ENCODE assay signal across 10 cellular contexts in genomic region chr17:27893834-27894503, GRCh38. TPM values are rescaled to one million over a fixed set of nuclear protein-coding genes. Genes with fewer than 3 reads are reported as not detected.
DNase-seq lines count a peak whose midpoint lies in the region; ATAC-seq and TF ChIP-seq lines count a peak whose summit lies in the region.
"Had no signal": no experiment of that assay in that cellular context is flagged by ENCODE, and none has a peak within 500 bp of the region (broad histone marks: within the 10 kb centered on the region; RNA-seq: fewer than 3 reads in every experiment).

No MANE protein-coding gene starts in this region.

- POLR2A ChIA-PET in T-cell (lab: Charles Lee): interaction anchor here (0.6 to 1.4 kb wide), 7 partner anchors 88 to 551 kb away, joined by 3 to 12 read pairs (median 4); partner anchors contain the start of genes IFT20 (in 1 of the 2) and TNFAIP1 (in 1 of the 2)

- H3K4me3 ChIP-seq in fibroblast of mammary gland (ENCODE audit: control insufficient read depth, low read depth, low read length) (no peak overlapping the region), tibial artery (peak overlapping the region; percentile 85 to 87)

- H3K27ac Mint-ChIP-seq in activated CD8-positive, alpha-beta memory T cell treated with anti-CD3 and anti-CD28 coated beads, Interleukin-2, amount 10 ng/mL, durations not matched to agents 7 days and 5 days: peak overlapping the region; percentile 15
- peak overlapping the region in 1 of 2 donors; percentile 27 for H3K27ac Mint-ChIP-seq in T-cell

- H3K4me1 Mint-ChIP-seq in activated CD8-positive, alpha-beta memory T cell treated with anti-CD3 and anti-CD28 coated beads, Interleukin-2, amount 10 ng/mL, durations not matched to agents 7 days and 5 days: peaks cover 13% of the 10 kb centered on the region
- peaks cover 17 to 26% (median 22%) of the 10 kb centered on the region in 3 donors for H3K4me1 Mint-ChIP-seq in T-cell

- H3K36me3 ChIP-seq in tibial artery: no peaks in the 10 kb centered on the region
- H3K36me3 ChIP-seq: cardiac muscle cell, left lung had no signal

- no peaks in the 10 kb centered on the region for H3K9me3 Mint-ChIP-seq in activated CD8-positive, alpha-beta memory T cell treated with anti-CD3 and anti-CD28 coated beads, Interleukin-2, amount 10 ng/mL, durations not matched to agents 7 days and 5 days (ENCODE audit: low read depth)
- no peaks in the 10 kb centered on the region for H3K9me3 Mint-ChIP-seq in T-cell

- no peak for DNase-seq in activated CD8-positive, alpha-beta memory T cell treated with anti-CD3 and anti-CD28 coated beads, Interleukin-2, amount 10 ng/mL, durations not matched to agents 7 days and 5 days
- DNase-seq in activated CD8-positive, alpha-beta memory T cell treated with anti-CD3 and anti-CD28 coated beads, Interleukin-2, amount 50 U/mL, for 48 hours: no peak
- DNase-seq in T-cell (no peak), fibroblast of mammary gland (ENCODE audit: low read depth) (peak; percentile 24), tibial artery (no peak), epidermal melanocyte (ENCODE audit: insufficient read length, low spot score) (no peak)

- H3K36me3 Mint-ChIP-seq in activated CD8-positive, alpha-beta memory T cell treated with anti-CD3 and anti-CD28 coated beads, Interleukin-2, amount 10 ng/mL, durations not matched to agents 7 days and 5 days: no peaks in the 10 kb centered on the region
- H3K36me3 Mint-ChIP-seq in T-cell: peaks cover 4% of the 10 kb centered on the region

- intact Hi-C loops in tibial artery (cut with DNase I; ENCODE audit: low total_unique reads): loop anchor here (2.0 to 5.0 kb wide), 2 partner anchors 87 to 147 kb away; no protein-coding TSS in a partner anchor

- H3K27ac ChIP-seq in tibial artery: peak overlapping the region in 1 of 2 donors; percentile 88
- H3K27ac ChIP-seq: cardiac muscle cell had no signal

- H3K27me3 Mint-ChIP-seq in activated CD8-positive, alpha-beta memory T cell treated with anti-CD3 and anti-CD28 coated beads, Interleukin-2, amount 10 ng/mL, durations not matched to agents 7 days and 5 days: peaks cover 32% of the 10 kb centered on the region
- peaks cover 10 to 31% of the 10 kb centered on the region in 2 donors for H3K27me3 Mint-ChIP-seq in T-cell

- peak overlapping the region; percentile 77 for H3K4me3 Mint-ChIP-seq in activated CD8-positive, alpha-beta memory T cell treated with anti-CD3 and anti-CD28 coated beads, Interleukin-2, amount 10 ng/mL, durations not matched to agents 7 days and 5 days
- peak overlapping the region; percentile 74 to 86 (median 79) for H3K4me3 Mint-ChIP-seq in T-cell

- H3K4me1 ChIP-seq in tibial artery: peaks cover 0 to 23% (median 1%) of the 10 kb centered on the region in 4 donors

- H3K9me3 ChIP-seq in tibial artery: no peaks in the 10 kb centered on the region
- H3K9me3 ChIP-seq: left lung had no signal

- peaks cover 0 to 3% of the 10 kb centered on the region in 2 donors for H3K27me3 ChIP-seq in tibial artery
- H3K27me3 ChIP-seq: cardiac muscle cell, left lung had no signal

- CTCF ChIA-PET in activated CD8-positive, alpha-beta memory T cell treated with anti-CD3 and anti-CD28 coated beads, Interleukin-2, amount 10 ng/mL, durations not matched to agents 7 days and 5 days (lab: Charles Lee): interaction anchor here (0.6 to 7.6 kb wide), 28 partner anchors 8 to 463 kb away, joined by 3 to 183 read pairs (median 4); partner anchors contain the start of genes IFT20, NOS2, POLDIP2 and TNFAIP1
- CTCF ChIA-PET in T-cell (lab: Charles Lee): interaction anchor here (0.5 to 4.0 kb wide), 18 partner anchors 9 to 768 kb away, joined by 3 to 94 read pairs (median 3); partner anchors contain the start of genes IFT20 (in 1 of the 2), SDF2 (in 1 of the 2), SUPT6H (in 1 of the 2) and TNFAIP1 (in 1 of the 2)

- TF ChIP-seq CTCF in fibroblast of mammary gland (conservative IDR thresholded peaks at IDR 0.05; ENCODE audit: control insufficient read depth, insufficient read depth, low read depth, low read length) (no peak), tibial artery (IDR thresholded peaks at IDR 0.05) (no peak)

- no peak for ATAC-seq in activated CD8-positive, alpha-beta memory T cell treated with anti-CD3 and anti-CD28 coated beads, Interleukin-2, amount 10 ng/mL, durations not matched to agents 7 days and 5 days
- ATAC-seq in T-cell (replicated peaks in 1 of 4) (no peak), HG03139 (IDR thresholded peaks at IDR 0.05; ENCODE audit: unreplicated experiment) (no peak), HG03045 (IDR thresholded peaks at IDR 0.05; ENCODE audit: unreplicated experiment) (no peak)

RNA-seq across cellular contexts. Expression of gene LYRM9, which starts 0.8 kb away (rescaled TPM):
- 1 to 10 TPM; 1.7 to 5.1 TPM for total RNA-seq in activated CD8-positive, alpha-beta memory T cell treated with anti-CD3 and anti-CD28 coated beads, Interleukin-2, amount 10 ng/mL, durations not matched to agents 7 days and 5 days
- 10 to 100 TPM; 11.7 to 19.2 (median 14.2) TPM for total RNA-seq in T-cell
